Comparison of ENCODE assay signal across 13 cellular contexts in the genomic region with DNA sequence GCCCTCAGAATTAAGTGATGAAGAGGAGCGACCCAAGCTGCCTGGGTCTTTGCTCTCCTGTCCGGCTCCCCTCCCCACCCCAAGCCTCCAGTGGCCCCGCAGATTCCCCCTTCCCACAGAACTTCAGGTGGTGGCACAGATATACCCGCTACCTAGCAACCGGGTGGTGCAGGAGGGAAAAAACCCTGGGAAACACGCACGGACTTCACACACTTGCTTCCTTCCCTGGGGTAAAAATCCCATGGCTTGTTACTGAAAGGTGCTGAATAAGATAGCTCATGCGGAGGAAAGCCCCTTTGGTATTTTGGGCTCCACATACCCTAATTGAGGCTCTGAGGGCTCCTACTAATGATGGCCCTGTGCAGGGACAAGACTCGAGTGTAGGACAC. TPM values are rescaled to one million over a fixed set of nuclear protein-coding genes. Genes with fewer than 3 reads are reported as not detected.
DNase-seq lines count a peak whose midpoint lies in the region; ATAC-seq and TF ChIP-seq lines count a peak whose summit lies in the region.
"Had no signal": no experiment of that assay in that cellular context is flagged by ENCODE, and none has a peak within 500 bp of the region (broad histone marks: within the 10 kb centered on the region; RNA-seq: fewer than 3 reads in every experiment).

No MANE protein-coding gene starts in this region.

- CTCF ChIA-PET in activated naive CD4-positive, alpha-beta T cell treated with anti-CD3 and anti-CD28 coated beads for 36 hours (lab: Charles Lee): interaction anchor here (0.7 kb wide), 1 partner anchor 139 kb away, joined by 3 read pairs; no protein-coding TSS in a partner anchor

- peaks cover 28% of the 10 kb centered on the region for H3K27me3 ChIP-seq in trophoblast cell (ENCODE audit: insufficient read depth, low read length)
- H3K27me3 ChIP-seq in upper lobe of right lung: peaks cover 40% of the 10 kb centered on the region

- H3K9ac ChIP-seq in trophoblast cell (ENCODE audit: low read length): no peak overlapping the region

- H3K27ac Mint-ChIP-seq in activated naive CD4-positive, alpha-beta T cell treated with anti-CD3 and anti-CD28 coated beads for 36 hours: no peak overlapping the region
- H3K27ac Mint-ChIP-seq: activated CD8-positive, alpha-beta T cell treated with anti-CD3 and anti-CD28 coated beads, Interleukin-2, amount 10 ng/mL, durations not matched to agents 7 days and 5 days; activated T-helper 17 cell treated with anti-CD3 and anti-CD28 coated beads, Interleukin-2, amount 50 U/mL, for 72 hours had no signal

- no peak overlapping the region for H2AK5ac ChIP-seq in trophoblast cell (ENCODE audit: low read length)

- H3K4me3 Mint-ChIP-seq in activated naive CD4-positive, alpha-beta T cell treated with anti-CD3 and anti-CD28 coated beads for 36 hours: no peak overlapping the region
- H3K4me3 Mint-ChIP-seq: activated CD8-positive, alpha-beta T cell treated with anti-CD3 and anti-CD28 coated beads, Interleukin-2, amount 10 ng/mL, durations not matched to agents 7 days and 5 days had no signal

- H3K9me3 ChIP-seq in trophoblast cell (ENCODE audit: insufficient read depth, low read depth, low read length) (peaks cover 2% of the 10 kb centered on the region), upper lobe of right lung (no peaks in the 10 kb centered on the region)

- no peak for TF ChIP-seq CTCF in GM12865 (IDR thresholded peaks at IDR 0.05; ENCODE audit: insufficient read depth, low read depth, low read length, missing control alignments)
- TF ChIP-seq CTCF in VCaP (conservative IDR thresholded peaks at IDR 0.05): no peak
- no peak for TF ChIP-seq CTCF in upper lobe of right lung (IDR thresholded peaks at IDR 0.05)

- H3K18ac ChIP-seq in trophoblast cell (ENCODE audit: low read length): no peak overlapping the region

- no peak overlapping the region for H3K14ac ChIP-seq in trophoblast cell (ENCODE audit: low read length)

- no peaks in the 10 kb centered on the region for H3K79me2 ChIP-seq in trophoblast cell (ENCODE audit: control insufficient read depth, insufficient read depth, low read length, poor library complexity)

- no peak overlapping the region for H2BK120ac ChIP-seq in trophoblast cell (ENCODE audit: insufficient read depth, low read length, poor library complexity)

- peaks cover 5% of the 10 kb centered on the region for H3K4me1 Mint-ChIP-seq in activated naive CD4-positive, alpha-beta T cell treated with anti-CD3 and anti-CD28 coated beads for 36 hours (ENCODE audit: low read depth)
- H3K4me1 Mint-ChIP-seq: activated T-helper 17 cell treated with anti-CD3 and anti-CD28 coated beads, Interleukin-2, amount 50 U/mL, for 72 hours had no signal

- no peak overlapping the region for H4K91ac ChIP-seq in trophoblast cell (ENCODE audit: low read depth, low read length)

- DNase-seq in GM12865 (ENCODE audit: low read depth): peak; percentile 25
- DNase-seq in trophoblast cell: no peak
- no peak for DNase-seq in activated naive CD4-positive, alpha-beta T cell treated with anti-CD3 and anti-CD28 coated beads for 36 hours
- DNase-seq in GOT3 (lab: John Stamatoyannopoulos, UW): no peak
- no peak for DNase-seq in T-helper 1 cell
- no peak for DNase-seq in upper lobe of right lung
- DNase-seq: activated CD8-positive, alpha-beta T cell treated with anti-CD3 and anti-CD28 coated beads, Interleukin-2, amount 10 ng/mL, durations not matched to agents 7 days and 5 days; amniotic stem cell had no signal

- H3K27me3 Mint-ChIP-seq in activated naive CD4-positive, alpha-beta T cell treated with anti-CD3 and anti-CD28 coated beads for 36 hours (ENCODE audit: low read depth): peaks cover 53% of the 10 kb centered on the region

- H3K9me3 Mint-ChIP-seq in activated naive CD4-positive, alpha-beta T cell treated with anti-CD3 and anti-CD28 coated beads for 36 hours: peaks cover 1% of the 10 kb centered on the region
- H3K9me3 Mint-ChIP-seq: activated T-helper 17 cell treated with anti-CD3 and anti-CD28 coated beads, Interleukin-2, amount 50 U/mL, for 72 hours had no signal

- no peak overlapping the region for H3K4ac ChIP-seq in trophoblast cell (ENCODE audit: low read depth, low read length)

- peak overlapping the region; percentile 86 for H3K4me2 ChIP-seq in trophoblast cell (ENCODE audit: low read length)

- intact Hi-C loops in activated naive CD4-positive, alpha-beta T cell treated with anti-CD3 and anti-CD28 coated beads for 36 hours (cut with micrococcal nuclease): no loop called here
- intact Hi-C loops in upper lobe of right lung (cut with DNase I): no loop called here

- H2BK12ac ChIP-seq in trophoblast cell (ENCODE audit: low read length): no peak overlapping the region

- no peaks in the 10 kb centered on the region for H3K79me1 ChIP-seq in trophoblast cell (ENCODE audit: low read length)

- H3K23ac ChIP-seq in trophoblast cell (ENCODE audit: low read length): no peak overlapping the region

- no CpG with 5 or more reads among the region's 9 CpGs for WGBS in trophoblast cell (ENCODE audit: extremely low coverage, insufficient coverage, insufficient read length)

- H3K36me3 Mint-ChIP-seq in activated naive CD4-positive, alpha-beta T cell treated with anti-CD3 and anti-CD28 coated beads for 36 hours (ENCODE audit: low read depth): no peaks in the 10 kb centered on the region

- H3K4me3 ChIP-seq in GM12865 (ENCODE audit: low read depth, low read length) (no peak overlapping the region), iPS-11a (ENCODE audit: low read depth, low read length) (peak overlapping the region; percentile 71), trophoblast cell (ENCODE audit: low read depth, low read length) (no peak overlapping the region), upper lobe of right lung (no peak overlapping the region)

- H2BK5ac ChIP-seq in trophoblast cell (ENCODE audit: low read depth, low read length, poor library complexity): no peak overlapping the region

- ATAC-seq in upper lobe of right lung: no peak
- ATAC-seq: activated CD8-positive, alpha-beta T cell treated with anti-CD3 and anti-CD28 coated beads, Interleukin-2, amount 10 ng/mL, durations not matched to agents 7 days and 5 days; activated T-helper 17 cell treated with anti-CD3 and anti-CD28 coated beads, Interleukin-2, amount 50 U/mL, for 72 hours had no signal

- no peak overlapping the region for H4K8ac ChIP-seq in trophoblast cell (ENCODE audit: low read depth, low read length)

- no peak overlapping the region for H4K12ac ChIP-seq in trophoblast cell (ENCODE audit: low read depth, low read length)

- H3K4me1 ChIP-seq in trophoblast cell (ENCODE audit: control insufficient read depth in 1 of 2, insufficient read depth in 2 of 2, low read length in 2 of 2): peaks cover 16 to 19% of the 10 kb centered on the region in 2 experiments
- peaks cover 3% of the 10 kb centered on the region for H3K4me1 ChIP-seq in upper lobe of right lung

- H3K36me3 ChIP-seq in trophoblast cell (ENCODE audit: control insufficient read depth in 1 of 2, insufficient read depth in 2 of 2, low read length in 2 of 2): no peaks in the 10 kb centered on the region
- no peaks in the 10 kb centered on the region for H3K36me3 ChIP-seq in upper lobe of right lung

- H3K27ac ChIP-seq in VCaP (peak overlapping the region; percentile 60; the same call in 1 of the 2 replicates), trophoblast cell (ENCODE audit: low read depth, low read length) (no peak overlapping the region), upper lobe of right lung (no peak overlapping the region)

- H2AFZ ChIP-seq in trophoblast cell (ENCODE audit: insufficient read depth, low read length, poor library complexity): no peak overlapping the region

RNA-seq across cellular contexts. Expression of a gene that starts 0.8 kb away (rescaled TPM):
- polyA plus RNA-seq in trophoblast cell (2013): 0.24 and 0.37 TPM in 2 replicates
- total RNA-seq in activated naive CD4-positive, alpha-beta T cell treated with anti-CD3 and anti-CD28 coated beads for 36 hours: not detected
- total RNA-seq in upper lobe of right lung: 0.09 TPM
- total RNA-seq: activated CD8-positive, alpha-beta T cell treated with anti-CD3 and anti-CD28 coated beads, Interleukin-2, amount 10 ng/mL, durations not matched to agents 7 days and 5 days; pulmonary artery endothelial cell; subcutaneous adipose tissue had no signal
